In the genomic region with DNA sequence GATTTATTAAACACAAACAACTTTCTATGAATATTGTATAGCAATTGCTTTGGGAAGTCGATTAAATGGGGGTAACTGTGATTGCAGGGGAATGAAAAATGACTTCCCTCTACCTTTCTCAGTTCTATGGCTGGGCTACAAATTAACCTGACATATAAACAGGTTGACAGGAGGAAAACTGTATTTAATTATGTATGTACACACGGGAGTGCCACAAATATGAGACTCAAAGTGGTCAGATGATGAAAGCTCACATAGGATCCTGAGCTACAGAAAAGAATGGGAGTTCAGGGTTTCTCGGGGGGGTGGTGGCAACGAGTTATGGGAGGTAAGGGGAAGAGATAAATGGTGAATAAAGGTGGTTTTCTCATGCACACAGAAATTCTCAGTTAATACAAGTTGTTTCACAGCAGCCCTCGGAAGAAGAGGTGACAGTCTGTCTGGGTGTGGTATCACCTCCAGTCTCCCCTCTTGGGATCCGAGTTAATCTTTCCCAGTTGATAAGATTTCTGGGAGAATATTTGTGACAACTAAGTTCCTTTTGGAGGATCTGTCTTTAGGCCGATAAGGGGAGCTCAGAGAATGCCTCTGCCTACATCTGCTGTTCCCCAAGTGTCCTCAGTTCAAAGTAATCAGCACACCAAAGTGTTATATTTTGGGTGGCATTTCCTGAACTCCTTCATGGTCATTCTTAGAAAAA, we compare ENCODE assay signal across 16 cellular contexts. TPM values are rescaled to one million over a fixed set of nuclear protein-coding genes. Genes with fewer than 3 reads are reported as not detected.
DNase-seq lines count a peak whose midpoint lies in the region; ATAC-seq, FAIRE-seq and TF ChIP-seq lines count a peak whose summit lies in the region.
"Had no signal": no experiment of that assay in that cellular context is flagged by ENCODE, and none has a peak within 500 bp of the region (broad histone marks: within the 10 kb centered on the region; RNA-seq: fewer than 3 reads in every experiment).

No MANE protein-coding gene starts in this region.

- peak overlapping the region; percentile 75 for H3K27ac ChIP-seq in K562 (ENCODE audit: extremely low read depth, low read depth, low read length)
- H3K27ac ChIP-seq in A673 (ENCODE audit: low read depth, low read length, poor library complexity, severe bottlenecking): no peak overlapping the region

- H3K27ac Mint-ChIP-seq in osteocyte (ENCODE audit: unreplicated experiment): peak overlapping the region; percentile 74
- H3K27ac Mint-ChIP-seq: memory B cell had no signal

- H3K9me3 ChIP-seq in K562 (replicated peaks; ENCODE audit: control insufficient read depth, insufficient read depth, low read depth, low read length) (no peaks in the 10 kb centered on the region), A673 (ENCODE audit: low read depth, low read length, poor library complexity, severe bottlenecking) (no peaks in the 10 kb centered on the region)
- H3K9me3 ChIP-seq: uterus had no signal

- peak overlapping the region; percentile 60 for H3K4me2 ChIP-seq in K562 (ENCODE audit: insufficient read depth, low read length)

- H3K36me3 ChIP-seq in K562 (ENCODE audit: control insufficient read depth, insufficient read depth, low read length): no peaks in the 10 kb centered on the region
- H3K36me3 ChIP-seq in A673 (ENCODE audit: insufficient read depth, low read length, poor library complexity, severe bottlenecking): peaks cover 4% of the 10 kb centered on the region
- H3K36me3 ChIP-seq: uterus had no signal

- no peaks in the 10 kb centered on the region for H3K9me3 Mint-ChIP-seq in osteocyte (ENCODE audit: unreplicated experiment)
- H3K9me3 Mint-ChIP-seq: central memory CD8-positive, alpha-beta T cell; memory B cell had no signal

- ATAC-seq in HG03342 (IDR thresholded peaks at IDR 0.05; ENCODE audit: unreplicated experiment): peak; percentile 29
- peak; percentile 62 for ATAC-seq in K562
- no peak for ATAC-seq in activated CD4-positive, CD25-positive, alpha-beta regulatory T cell treated with anti-CD3 and anti-CD28 coated beads, Interleukin-2, amount 50 U/mL, for 24 hours
- ATAC-seq: esophagus mucosa had no signal

- no peak for TF ChIP-seq POLR2A in K562 (conservative IDR thresholded peaks at IDR 0.05)

- TF ChIP-seq EP300 in K562 (IDR thresholded peaks at IDR 0.05; ENCODE audit: low read length): peak; percentile 59; the same call in 1 of the 2 replicates

- H3K4me3 Mint-ChIP-seq in osteocyte (ENCODE audit: unreplicated experiment): no peak overlapping the region
- H3K4me3 Mint-ChIP-seq: central memory CD8-positive, alpha-beta T cell; memory B cell had no signal

- CTCF ChIA-PET in K562 (lab: Yijun Ruan, JAX; ENCODE audit: low intra/inter-chr PET ratio): no interaction called here
- CTCF ChIA-PET in A673 (lab: Charles Lee): interaction anchor here (0.6 kb wide), 2 partner anchors 11 to 55 kb away, joined by 7 to 8 read pairs; no protein-coding TSS in a partner anchor

- FAIRE-seq in K562 (lab: Jason Lieb, UNC): peak; percentile 83
- FAIRE-seq: A204.1, H1 had no signal

- peaks cover 48% of the 10 kb centered on the region for H3K4me1 Mint-ChIP-seq in osteocyte (ENCODE audit: unreplicated experiment)
- H3K4me1 Mint-ChIP-seq: central memory CD8-positive, alpha-beta T cell had no signal

- DNase-seq in NCI-H146 (lab: John Stamatoyannopoulos, UW): peak; percentile 21
- DNase-seq in NCI-H146 treated with DMSO at 0.1 percent for 48 hours (lab: John Stamatoyannopoulos, UW; ENCODE audit: unreplicated experiment): no peak
- peak; percentile 58 to 81 (median 66) for DNase-seq in K562 (ENCODE audit: extremely low read depth in 1 of 4, low spot score in 3 of 4)
- no peak for DNase-seq in osteocyte (ENCODE audit: extremely low spot score, unreplicated experiment)
- DNase-seq in stimulated activated CD4-positive, alpha-beta T cell treated with anti-CD3 and anti-CD28 coated beads, Interleukin-2, amount 100 ng/mL, for 48 hours: no peak
- no peak for DNase-seq in A673 (ENCODE audit: low spot score)
- DNase-seq: activated naive CD4-positive, alpha-beta T cell; posterior cingulate gyrus; uterus had no signal

- peak in 1 of 3 experiments; percentile 14; a peak in 1 of 6 replicates for TF ChIP-seq CTCF in K562 (IDR thresholded peaks at IDR 0.05 in 2 of 3, conservative IDR thresholded peaks at IDR 0.05 in 1 of 3; ENCODE audit: insufficient read depth in 2 of 3, low read depth in 1 of 3, low read length in 3 of 3)
- no peak for TF ChIP-seq CTCF in osteocyte (IDR thresholded peaks at IDR 0.05)
- TF ChIP-seq CTCF in A673 (conservative IDR thresholded peaks at IDR 0.05; ENCODE audit: low read depth, low read length): no peak

- H3K36me3 Mint-ChIP-seq in osteocyte (ENCODE audit: unreplicated experiment): peaks cover 8% of the 10 kb centered on the region
- H3K36me3 Mint-ChIP-seq: memory B cell had no signal

- TF ChIP-seq RAD21 in K562 (CRISPR knock-in tag; conservative IDR thresholded peaks at IDR 0.05 in 1 of 2, IDR thresholded peaks at IDR 0.05 in 1 of 2): peak in 1 of 2 experiments; percentile 41; a peak in 2 of 4 replicates

- in situ Hi-C loops in K562 (cut with MboI): no loop called here

- intact Hi-C loops in K562 (cut with micrococcal nuclease) (loop anchor here (1.0 to 2.0 kb wide), 3 partner anchors 23 to 38 kb away; no protein-coding TSS in a partner anchor), A673 (cut with micrococcal nuclease; ENCODE audit: unreplicated experiment) (no loop called here)

- BruUV-seq in K562 (replicated peaks; lab: Mats Ljungman, UMichigan) (no TSS peak), A673 (replicated peaks; lab: Mats Ljungman, UMichigan) (no TSS peak)

- peaks cover 31 to 64% of the 10 kb centered on the region in 2 experiments for H3K4me1 ChIP-seq in K562 (replicated peaks in 1 of 2; ENCODE audit: control insufficient read depth in 2 of 2, insufficient read depth in 2 of 2, low read length in 2 of 2)
- peaks cover 29% of the 10 kb centered on the region for H3K4me1 ChIP-seq in A673 (ENCODE audit: insufficient read depth, low read length, poor library complexity, severe bottlenecking)

- H3K27me3 ChIP-seq in K562 (ENCODE audit: control insufficient read depth in 2 of 2, insufficient read depth in 2 of 2, low read length in 2 of 2) (no peaks in the 10 kb centered on the region), A673 (replicated peaks; ENCODE audit: insufficient read depth, low read depth, low read length, poor library complexity) (no peaks in the 10 kb centered on the region)
- H3K27me3 ChIP-seq: uterus had no signal

- peak overlapping the region; percentile 20 to 57; a peak in 3 of 4 replicates for H3K9ac ChIP-seq in K562 (ENCODE audit: insufficient read depth in 1 of 2, low read depth in 2 of 2, low read length in 2 of 2)

- POLR2A ChIA-PET in K562 (lab: Yijun Ruan, JAX): interaction anchor here (0.9 to 2.3 kb wide), 10 partner anchors 9 to 26 kb away, joined by 3 to 8 read pairs (median 6); a partner anchor contains a TSS
- POLR2A ChIA-PET in A673 (lab: Charles Lee; ENCODE audit: low non-redundant PET): no interaction called here

- H3K27me3 Mint-ChIP-seq in osteocyte (ENCODE audit: unreplicated experiment): no peaks in the 10 kb centered on the region
- H3K27me3 Mint-ChIP-seq: central memory CD8-positive, alpha-beta T cell had no signal

- no peaks in the 10 kb centered on the region for H3K79me2 ChIP-seq in K562 (ENCODE audit: control insufficient read depth, insufficient read depth, low read length)

- 2% methylated on average over 7 of the region's 7 CpGs for WGBS in K562 (ENCODE audit: insufficient coverage, low coverage, missing lambda C conversion rate)

- H4K20me1 ChIP-seq in K562 (replicated peaks; ENCODE audit: control insufficient read depth, insufficient read depth, low read length): no peaks in the 10 kb centered on the region

- H3K4me3 ChIP-seq in K562: no peak overlapping the region
- H3K4me3 ChIP-seq in A673 (ENCODE audit: low read depth, low read length, poor library complexity, severe bottlenecking): no peak overlapping the region
- H3K4me3 ChIP-seq: uterus had no signal

- no peaks in the 10 kb centered on the region for H3K9me1 ChIP-seq in K562 (ENCODE audit: control insufficient read depth, insufficient read depth, low read length)

- peak overlapping the region; percentile 72 for H2AFZ ChIP-seq in K562 (ENCODE audit: low read depth, low read length)

TF ChIP-seq in K562, 482 proteins besides CTCF, POLR2A, EP300 and RAD21 (continues in another document):
- TF ChIP-seq MTA3 (IDR thresholded peaks at IDR 0.05; ENCODE audit: borderline replicate concordance): 0 out of 2 replicates have a peak, but pooled peaks have one; percentile 24
- TF ChIP-seq HDAC3 (IDR thresholded peaks at IDR 0.05; ENCODE audit: borderline replicate concordance, partially characterized antibody): no peak
- TF ChIP-seq SMARCC2 (IDR thresholded peaks at IDR 0.05; ENCODE audit: low read depth): 0 out of 2 replicates have a peak, but pooled peaks have one; percentile 16
- peak; percentile 95 for TF ChIP-seq ATF7 (IDR thresholded peaks at IDR 0.05)
- 0 out of 2 replicates have a peak, but pooled peaks have one; percentile 11 for TF ChIP-seq NFIC (IDR thresholded peaks at IDR 0.05)
- peak; percentile 19 to 59; a peak in 2 of 4 replicates for TF ChIP-seq TBL1XR1 (IDR thresholded peaks at IDR 0.05; ENCODE audit: low read length in 2 of 2)
- peak in 1 of 2 experiments; percentile 93; a peak in 2 of 4 replicates for TF ChIP-seq FOXK2 (conservative IDR thresholded peaks at IDR 0.05 in 1 of 2, IDR thresholded peaks at IDR 0.05 in 1 of 2; ENCODE audit: low read depth in 2 of 2)
- TF ChIP-seq CXXC5 (CRISPR knock-in tag; IDR thresholded peaks at IDR 0.05): peak; percentile 46

RNA-seq across cellular contexts. Expression of a gene that starts 26.3 kb away (rescaled TPM):
- total RNA-seq in K562 (2011; cell fraction: chromatin; rRNA removed; ENCODE audit: low replicate concordance): 90.8 and 102 TPM in 2 replicates
- 107 and 116 TPM in 2 replicates for total RNA-seq in K562 (2011; cell fraction: nucleolus; rRNA removed)
- total RNA-seq in K562 (2011; cell fraction: nucleoplasm; rRNA removed): 70.0 and 72.2 TPM in 2 replicates
- 124 and 128 TPM in 2 replicates for total RNA-seq in K562 (2014; rRNA removed)
- 47.2 and 53.9 TPM in 2 replicates for total RNA-seq in K562 (2014; rRNA removed; fragmentation: Illumina TruSeq; extraction: Trizol)
- total RNA-seq in K562 (2015; rRNA removed; fragmentation: Illumina TruSeq; extraction: Trizol): 35.6 and 36.3 TPM in 2 replicates
- total RNA-seq in K562 (2021): 131 and 156 TPM in 2 replicates
- 62.1 and 67.7 TPM in 2 replicates for polyA plus RNA-seq in K562 (2011; rRNA removed)
- polyA plus RNA-seq in K562 (2011; cell fraction: cytosol; rRNA removed): 70.5 and 81.1 TPM in 2 replicates
- polyA plus RNA-seq in K562 (2011; cell fraction: nucleus; rRNA removed): 121 and 179 TPM in 2 replicates
- polyA plus RNA-seq in K562 (2012): 105 and 115 TPM in 2 replicates
- 70.7 and 71.9 TPM in 2 replicates for polyA plus RNA-seq in K562 (2014; fragmentation: Illumina TruSeq; extraction: Trizol)
- 10 to 100 TPM; 21.3 to 22.4 TPM for polyA plus RNA-seq in K562 (2014; fragmentation: Nextera tagmentation; extraction: Ambion mirVana)
- 118 and 142 TPM in 2 replicates for polyA plus RNA-seq in K562 (2014; rRNA removed)
- 20.1 and 28.5 TPM in 2 replicates for polyA minus RNA-seq in K562 (2011; rRNA and poly(A)+ RNA removed)
- 39.4 and 64.1 TPM in 2 replicates for polyA minus RNA-seq in K562 (2011; cell fraction: cytosol; rRNA and poly(A)+ RNA removed)
- 113 and 146 TPM in 2 replicates for polyA minus RNA-seq in K562 (2011; cell fraction: nucleus; rRNA and poly(A)+ RNA removed)
- total RNA-seq in osteocyte: 43.3 and 45.3 TPM in 2 replicates
- 34.7 and 39.7 TPM in 2 replicates for total RNA-seq in A673 (2021)

Comparison
In these comparisons a context has a peak if more than half of its experiments do, and no peak if none do; other contexts are left out.
1. DNase-seq: peak in NCI-H146 (single experiment) and K562 (4 of 4); none in NCI-H146 treated with DMSO at 0.1 percent for 48 hours (single experiment), osteocyte (single experiment), stimulated activated CD4-positive, alpha-beta T cell treated with anti-CD3 and anti-CD28 coated beads, Interleukin-2, amount 100 ng/mL, for 48 hours (0 of 2) and A673 (single experiment).
2. ATAC-seq: peak in HG03342 (single experiment) and K562 (single experiment); none in activated CD4-positive, CD25-positive, alpha-beta regulatory T cell treated with anti-CD3 and anti-CD28 coated beads, Interleukin-2, amount 50 U/mL, for 24 hours (0 of 2).